Comparison of ENCODE assay signal across 10 cellular contexts in the genomic region with DNA sequence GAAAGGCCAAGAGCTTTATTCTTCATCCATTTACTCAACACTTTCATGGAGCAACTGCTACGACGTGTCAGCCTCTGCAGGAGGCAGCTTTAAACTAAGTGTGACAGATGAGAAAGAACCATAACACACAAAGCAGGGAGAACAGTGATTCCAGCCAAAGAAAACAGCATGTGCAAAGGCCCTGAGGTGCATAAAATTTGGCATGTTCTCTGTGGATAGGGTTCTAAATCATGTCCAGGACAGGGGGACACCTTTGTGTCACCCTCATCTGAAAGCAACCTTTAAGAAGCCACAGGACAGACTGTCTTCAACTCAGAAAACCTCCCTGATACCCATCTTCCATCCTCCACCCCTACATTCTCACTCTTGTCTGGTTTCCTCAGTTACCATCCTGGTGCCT.
"Had no signal": no experiment of that assay in that cellular context is flagged by ENCODE, and none has a peak within 500 bp of the region (broad histone marks: within the 10 kb centered on the region; RNA-seq: fewer than 3 reads in every experiment).

No MANE protein-coding gene starts in this region.

- H3K4me2 ChIP-seq: KMS-11 had no signal

- H3K9me3 Mint-ChIP-seq: HFFc6 had no signal

- DNase-seq: GM23248, H9, HCEC 1CT, HFFc6, IMR-90, KBM-7 had no signal

- H2AFZ ChIP-seq: GM23248 had no signal

- H3K4me3 Mint-ChIP-seq: H9, HFFc6 had no signal

- H3K4me3 ChIP-seq: GM23248 had no signal

- H3K9ac ChIP-seq: GM23248, KMS-11 had no signal

- FAIRE-seq: H1, H54, HTR-8/SVneo had no signal

- H3K27ac ChIP-seq: GM23248, KMS-11 had no signal

- H3K27ac Mint-ChIP-seq: H9, HFFc6 had no signal
